ENCODE assay signal across 8 cellular contexts in the genomic region with DNA sequence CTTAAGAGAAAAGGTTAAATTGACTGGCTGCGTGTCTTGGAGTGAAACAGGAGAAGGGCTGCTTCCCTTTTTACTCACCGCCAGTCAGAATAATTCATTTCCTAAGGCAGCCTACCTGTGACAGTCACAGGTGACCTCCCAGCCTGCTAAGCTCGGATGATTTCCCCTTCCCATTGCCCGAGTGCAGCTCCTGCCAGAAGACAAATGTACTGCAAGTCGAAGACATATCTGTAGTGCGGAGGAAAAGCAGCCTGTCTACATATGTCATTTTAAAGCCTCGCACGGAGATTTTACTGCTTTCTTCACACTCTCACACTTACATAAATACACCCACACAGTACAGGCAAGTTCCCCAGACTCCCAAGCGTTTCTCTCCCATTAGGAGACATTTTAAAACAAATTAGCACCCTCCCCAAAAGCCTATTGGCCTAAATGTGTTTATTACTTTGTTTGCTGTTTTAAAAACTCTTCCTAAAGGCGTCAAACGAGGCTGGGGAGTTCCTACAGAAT.
DNase-seq lines count a peak whose midpoint lies in the region; ATAC-seq and TF ChIP-seq lines count a peak whose summit lies in the region.

No MANE protein-coding gene starts in this region.

- H3K4me3 ChIP-seq in fibroblast of pulmonary artery (replicated peaks; ENCODE audit: low read depth, low read length): peak overlapping the region; percentile 23
- H3K4me3 ChIP-seq in trophoblast cell (ENCODE audit: low read depth, low read length): no peak overlapping the region

- no peak overlapping the region for H2AK5ac ChIP-seq in trophoblast cell (ENCODE audit: low read length)

- no peak overlapping the region for H3K9ac ChIP-seq in trophoblast cell (ENCODE audit: low read length)

- H4K8ac ChIP-seq in trophoblast cell (ENCODE audit: low read depth, low read length): no peak overlapping the region

- H3K27ac ChIP-seq in trophoblast cell (ENCODE audit: low read depth, low read length): peak overlapping the region; percentile 88

- H3K27ac Mint-ChIP-seq in activated T-helper 2 cell treated with anti-CD3 and anti-CD28 coated beads, Interferon-gamma antibody, Interleukin-2, Interleukin-4, amounts not matched to agents 10 μg/mL and 5 μg/mL and 100 μg/mL, durations not matched to agents 14 hours and 24 hours and 36 hours: no peak overlapping the region

- H2BK5ac ChIP-seq in trophoblast cell (ENCODE audit: low read depth, low read length, poor library complexity): no peak overlapping the region

- no peaks in the 10 kb centered on the region for H3K9me3 ChIP-seq in trophoblast cell (ENCODE audit: insufficient read depth, low read depth, low read length)

- peaks cover 3 to 13% of the 10 kb centered on the region in 2 experiments for H3K4me1 ChIP-seq in trophoblast cell (ENCODE audit: control insufficient read depth in 1 of 2, insufficient read depth in 2 of 2, low read length in 2 of 2)

- no peaks in the 10 kb centered on the region for H3K27me3 ChIP-seq in trophoblast cell (ENCODE audit: insufficient read depth, low read length)

- no peak overlapping the region for H2BK12ac ChIP-seq in trophoblast cell (ENCODE audit: low read length)

- H3K14ac ChIP-seq in trophoblast cell (ENCODE audit: low read length): no peak overlapping the region

- no peaks in the 10 kb centered on the region for H3K36me3 Mint-ChIP-seq in activated T-helper 2 cell treated with anti-CD3 and anti-CD28 coated beads, Interferon-gamma antibody, Interleukin-2, Interleukin-4, amounts not matched to agents 10 μg/mL and 5 μg/mL and 100 μg/mL, durations not matched to agents 14 hours and 24 hours and 36 hours (ENCODE audit: low read depth)

- no peak overlapping the region for H3K23ac ChIP-seq in trophoblast cell (ENCODE audit: low read length)

- H3K4me3 Mint-ChIP-seq in activated T-helper 2 cell treated with anti-CD3 and anti-CD28 coated beads, Interferon-gamma antibody, Interleukin-2, Interleukin-4, amounts not matched to agents 10 μg/mL and 5 μg/mL and 100 μg/mL, durations not matched to agents 14 hours and 24 hours and 36 hours (ENCODE audit: low read depth): no peak overlapping the region

- H3K36me3 ChIP-seq in trophoblast cell (ENCODE audit: control insufficient read depth in 1 of 2, insufficient read depth in 2 of 2, low read length in 2 of 2): no peaks in the 10 kb centered on the region

- peak; percentile 14 for TF ChIP-seq CTCF in fibroblast of pulmonary artery (IDR thresholded peaks at IDR 0.05; ENCODE audit: low read length, missing control alignments)

- ATAC-seq in GM18520 (IDR thresholded peaks at IDR 0.05; ENCODE audit: unreplicated experiment) (peak; percentile 44), HG02840 (IDR thresholded peaks at IDR 0.05; ENCODE audit: low FRiP score, unreplicated experiment) (peak; percentile 51)

- H3K4ac ChIP-seq in trophoblast cell (ENCODE audit: low read depth, low read length): no peak overlapping the region

- H3K9me3 Mint-ChIP-seq in activated T-helper 2 cell treated with anti-CD3 and anti-CD28 coated beads, Interferon-gamma antibody, Interleukin-2, Interleukin-4, amounts not matched to agents 10 μg/mL and 5 μg/mL and 100 μg/mL, durations not matched to agents 14 hours and 24 hours and 36 hours: peaks cover 5% of the 10 kb centered on the region

- intact Hi-C loops in activated T-helper 2 cell treated with anti-CD3 and anti-CD28 coated beads, Interferon-gamma antibody, Interleukin-2, Interleukin-4, amounts not matched to agents 10 μg/mL and 5 μg/mL and 100 μg/mL, durations not matched to agents 14 hours and 24 hours and 36 hours (cut with micrococcal nuclease): no loop called here

- no peaks in the 10 kb centered on the region for H3K79me2 ChIP-seq in trophoblast cell (ENCODE audit: control insufficient read depth, insufficient read depth, low read length, poor library complexity)

- H2BK120ac ChIP-seq in trophoblast cell (ENCODE audit: insufficient read depth, low read length, poor library complexity): no peak overlapping the region

- no CpG with 5 or more reads among the region's 11 CpGs for WGBS in trophoblast cell (ENCODE audit: extremely low coverage, insufficient coverage, insufficient read length)

- no peaks in the 10 kb centered on the region for H3K27me3 Mint-ChIP-seq in activated T-helper 2 cell treated with anti-CD3 and anti-CD28 coated beads, Interferon-gamma antibody, Interleukin-2, Interleukin-4, amounts not matched to agents 10 μg/mL and 5 μg/mL and 100 μg/mL, durations not matched to agents 14 hours and 24 hours and 36 hours (ENCODE audit: low read depth)

- no peak overlapping the region for H3K18ac ChIP-seq in trophoblast cell (ENCODE audit: low read length)

- no peak overlapping the region for H2AFZ ChIP-seq in trophoblast cell (ENCODE audit: insufficient read depth, low read length, poor library complexity)

- peaks cover 12% of the 10 kb centered on the region for H3K79me1 ChIP-seq in trophoblast cell (ENCODE audit: low read length)

- DNase-seq in NCI-H69 (lab: John Stamatoyannopoulos, UW) (peak; percentile 94), fibroblast of pulmonary artery (ENCODE audit: low read depth) (peak; percentile 44), trophoblast cell (no peak), AG20443 (ENCODE audit: low spot score) (no peak), NCI-H1105 (lab: John Stamatoyannopoulos, UW) (no peak)
- no peak for DNase-seq in activated T-helper 2 cell treated with anti-CD3 and anti-CD28 coated beads, Interferon-gamma antibody, Interleukin-2, Interleukin-4, amounts not matched to agents 10 μg/mL and 5 μg/mL and 100 μg/mL, durations not matched to agents 14 hours and 24 hours and 36 hours (ENCODE audit: low spot score)

- no peak overlapping the region for H4K91ac ChIP-seq in trophoblast cell (ENCODE audit: low read depth, low read length)

- H3K4me1 Mint-ChIP-seq in activated T-helper 2 cell treated with anti-CD3 and anti-CD28 coated beads, Interferon-gamma antibody, Interleukin-2, Interleukin-4, amounts not matched to agents 10 μg/mL and 5 μg/mL and 100 μg/mL, durations not matched to agents 14 hours and 24 hours and 36 hours (ENCODE audit: low read depth): no peaks in the 10 kb centered on the region

- no peak overlapping the region for H3K4me2 ChIP-seq in trophoblast cell (ENCODE audit: low read length)

- no peak overlapping the region for H4K12ac ChIP-seq in trophoblast cell (ENCODE audit: low read depth, low read length)

Comparison
In these comparisons a context has a peak if more than half of its experiments do, and no peak if none do; other contexts are left out.
1. DNase-seq: peak in NCI-H69 (single experiment) and fibroblast of pulmonary artery (single experiment); none in trophoblast cell (0 of 2), activated T-helper 2 cell treated with anti-CD3 and anti-CD28 coated beads, Interferon-gamma antibody, Interleukin-2, Interleukin-4, amounts not matched to agents 10 μg/mL and 5 μg/mL and 100 μg/mL, durations not matched to agents 14 hours and 24 hours and 36 hours (single experiment), AG20443 (single experiment) and NCI-H1105 (single experiment).